Comparison of ENCODE assay signal across 8 cellular contexts in genomic region chr11:119085523-119085878, GRCh38. TPM values are rescaled to one million over a fixed set of nuclear protein-coding genes. Genes with fewer than 3 reads are reported as not detected.
A peak's percentile ranks its signal among the peaks of the same experiment; 100 is the strongest.
DNase-seq lines count a peak whose midpoint lies in the region; ATAC-seq and TF ChIP-seq lines count a peak whose summit lies in the region.

No MANE protein-coding gene starts in this region.

- TF ChIP-seq POLR2A in tibial nerve (IDR thresholded peaks at IDR 0.05), result no peak

- TF ChIP-seq EP300 in tibial nerve (IDR thresholded peaks at IDR 0.05), result no peak

- peak overlapping the region; percentile 87 for H3K9ac ChIP-seq in NT2/D1 (ENCODE audit: insufficient read length, low read depth)

- TF ChIP-seq CTCF in 22Rv1 (IDR thresholded peaks at IDR 0.05) (no peak), cardiac fibroblast (IDR thresholded peaks at IDR 0.05; ENCODE audit: low read depth, low read length) (no peak), mucosa of descending colon (IDR thresholded peaks at IDR 0.05) (no peak), tibial nerve (IDR thresholded peaks at IDR 0.05) (no peak)

- H3K27ac ChIP-seq in 22Rv1 (peak overlapping the region; percentile 81), tibial nerve (peak overlapping the region; percentile 87 to 94 (median 88))

- peak; percentile 4 for ATAC-seq in GM19438 (IDR thresholded peaks at IDR 0.05; ENCODE audit: low read depth, unreplicated experiment)
- peak; percentile 13 for ATAC-seq in mucosa of descending colon

- 1 to 3% methylated on average over 10 of the region's 10 CpGs for WGBS in tibial nerve, 2 donors

- H3K27me3 ChIP-seq in NT2/D1 (ENCODE audit: insufficient read depth, insufficient read length) (no peaks in the 10 kb centered on the region), tibial nerve (no peaks in the 10 kb centered on the region)

- H3K36me3 ChIP-seq in NT2/D1 (ENCODE audit: insufficient read depth, insufficient read length, low read length) (peaks cover 51% of the 10 kb centered on the region), mucosa of descending colon (ENCODE audit: low read depth) (no peaks in the 10 kb centered on the region), tibial nerve (peaks cover 0 to 22% (median 1%) of the 10 kb centered on the region in 3 donors)

- no peak for DNase-seq in NT2/D1 (ENCODE audit: low read depth, low spot score)
- no peak for DNase-seq in cardiac fibroblast (ENCODE audit: low read depth in 2 of 2)
- no peak for DNase-seq in mucosa of descending colon
- DNase-seq in tibial nerve (ENCODE audit: low spot score in 2 of 2), result no peak
- DNase-seq in NCI-H2227 treated with DMSO at 0.1 percent for 48 hours (lab: John Stamatoyannopoulos, UW), result no peak
- no peak for DNase-seq in MV-4-11 (lab: John Stamatoyannopoulos, UW)

- peak overlapping the region; percentile 79 for H3K4me3 ChIP-seq in NT2/D1 (ENCODE audit: insufficient read length, low read depth)
- H3K4me3 ChIP-seq in cardiac fibroblast (replicated peaks in 1 of 2; ENCODE audit: low read depth in 2 of 2, low read length in 2 of 2), result peak overlapping the region; percentile 76 to 93
- H3K4me3 ChIP-seq in mucosa of descending colon, result peak overlapping the region; percentile 45
- peak overlapping the region; percentile 52 to 92 (median 87) for H3K4me3 ChIP-seq in tibial nerve

- intact Hi-C loops in mucosa of descending colon (cut with DNase I, micrococcal nuclease), result no loop called here

- H3K9me3 ChIP-seq in NT2/D1 (ENCODE audit: insufficient read depth, low read length), result no peaks in the 10 kb centered on the region
- no peaks in the 10 kb centered on the region for H3K9me3 ChIP-seq in mucosa of descending colon
- no peaks in the 10 kb centered on the region for H3K9me3 ChIP-seq in tibial nerve

- H3K4me1 ChIP-seq in NT2/D1 (ENCODE audit: insufficient read depth, insufficient read length) (no peaks in the 10 kb centered on the region), mucosa of descending colon (ENCODE audit: low read depth) (peaks cover 15% of the 10 kb centered on the region), tibial nerve (peaks cover 0 to 35% (median 10%) of the 10 kb centered on the region in 4 donors)

RNA-seq across cellular contexts. Expression of gene HMBS, which starts 0.8 kb away (rescaled TPM):
- 10 to 100 TPM; 17.2 to 27.8 (median 19.5) TPM for total RNA-seq in mucosa of descending colon
- total RNA-seq in tibial nerve, result 10 to 100 TPM in 3 of 4 donors, 1 to 10 TPM in 1; 6.7 to 18.3 (median 10.6) TPM

RNA-seq across cellular contexts. Expression of gene DPAGT1, which starts 16.2 kb away (rescaled TPM):
- total RNA-seq in mucosa of descending colon (10 to 100 TPM; 36.9 to 48.2 (median 39.5) TPM), tibial nerve (10 to 100 TPM; 20.7 to 33.9 (median 23.5) TPM)

RNA-seq across cellular contexts. Expression of gene VPS11, which starts 17.9 kb away (rescaled TPM):
- total RNA-seq in mucosa of descending colon (10 to 100 TPM; 26.1 to 34.8 (median 29.1) TPM), tibial nerve (10 to 100 TPM; 25.8 to 54.9 (median 37.1) TPM)

RNA-seq across cellular contexts. Expression of gene C2CD2L, which starts 21.6 kb away (rescaled TPM):
- total RNA-seq in mucosa of descending colon (10 to 100 TPM; 25.8 to 47.1 (median 36.1) TPM), tibial nerve (10 to 100 TPM; 11.4 to 13.8 (median 12.3) TPM)

RNA-seq across cellular contexts. Expression of gene HYOU1, which starts 28.5 kb away (rescaled TPM):
- total RNA-seq in mucosa of descending colon (100 to 1,000 TPM in 2 of 3 donors, 10 to 100 TPM in 1; 82.0 to 119 (median 101) TPM), tibial nerve (100 to 1,000 TPM in 1 of 4 donors, 10 to 100 TPM in 3; 78.1 to 102 (median 91.3) TPM)
